Comparison of ENCODE assay signal across 24 cellular contexts in the genomic region with DNA sequence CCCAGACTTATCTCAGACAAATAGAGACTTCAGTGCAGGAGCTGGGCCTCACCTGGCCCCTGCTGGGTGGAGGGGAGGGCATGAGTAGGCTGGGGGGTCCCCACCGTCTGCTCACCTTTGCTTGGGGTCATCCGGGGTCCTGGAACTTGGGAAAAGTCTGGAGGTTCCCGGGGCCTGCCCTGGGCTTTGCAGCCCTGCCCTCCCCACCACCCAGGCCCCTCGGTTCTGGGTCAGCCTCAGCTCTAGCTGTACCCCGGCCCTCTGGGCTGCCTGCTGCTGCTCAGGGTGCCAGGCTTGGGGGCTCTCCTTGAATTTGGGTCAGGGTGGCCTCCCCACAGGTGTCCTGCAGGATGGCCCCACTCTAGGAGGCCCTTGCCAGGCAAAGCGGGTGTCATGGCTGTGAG. TPM values are rescaled to one million over a fixed set of nuclear protein-coding genes. Genes with fewer than 3 reads are reported as not detected.
A peak's percentile ranks its signal among the peaks of the same experiment; 100 is the strongest.
DNase-seq lines count a peak whose midpoint lies in the region; ATAC-seq, FAIRE-seq and TF ChIP-seq lines count a peak whose summit lies in the region.
"Had no signal": no experiment of that assay in that cellular context is flagged by ENCODE, and none has a peak within 500 bp of the region (broad histone marks: within the 10 kb centered on the region; RNA-seq: fewer than 3 reads in every experiment).

No MANE protein-coding gene starts in this region.

- H2AFZ ChIP-seq in H9 (ENCODE audit: low read length) (no peak overlapping the region), HepG2 (ENCODE audit: low read length) (no peak overlapping the region)

- no peak overlapping the region for H3K4ac ChIP-seq in H9 (ENCODE audit: low read depth, low read length)

- no peak overlapping the region for H3T11ph ChIP-seq in H9 (ENCODE audit: low read length)

- H3K56ac ChIP-seq in H9 (ENCODE audit: insufficient read length, low read depth, low read length) = no peak overlapping the region

- H3K36me3 Mint-ChIP-seq in H9 (ENCODE audit: insufficient read depth in 1 of 3, low read depth in 3 of 3) = no peaks in the 10 kb centered on the region; a peak in 1 of 7 replicates
- H3K36me3 Mint-ChIP-seq in T-helper 2 cell treated with Interferon-gamma antibody and Interleukin-4, amounts not matched to agents 5 μg/mL and 100 μg/mL, for 36 hours (ENCODE audit: low read depth) = no peaks in the 10 kb centered on the region
- no peaks in the 10 kb centered on the region for H3K36me3 Mint-ChIP-seq in stimulated activated naive B cell treated with anti-CD40 and anti-IgM and Interleukin-4, amounts not matched to agents 10 μg/mL and 1 μg/mL and 100 μg/mL, for 72 hours
- H3K36me3 Mint-ChIP-seq: CD8-positive, alpha-beta T cell; IgD-negative memory B cell had no signal

- H4K8ac ChIP-seq in H9 (replicated peaks; ENCODE audit: insufficient read length, low read depth, low read length) = no peak overlapping the region

- peak; percentile 24 for DNase-seq in H9
- DNase-seq in HepG2 (ENCODE audit: low spot score) = no peak
- DNase-seq in pancreas = peak in 5 of 6 donors; percentile 32 to 86 (median 55)
- DNase-seq in upper lobe of right lung = peak; percentile 64
- DNase-seq in T-helper 2 cell treated with Interferon-gamma antibody and Interleukin-4, amounts not matched to agents 5 μg/mL and 100 μg/mL, for 36 hours (ENCODE audit: low spot score) = no peak
- no peak for DNase-seq in stimulated activated naive B cell treated with anti-CD40 and anti-IgM and Interleukin-4, amounts not matched to agents 10 μg/mL and 1 μg/mL and 100 μg/mL, for 72 hours
- no peak for DNase-seq in glomerular visceral epithelial cell (ENCODE audit: extremely low spot score)
- DNase-seq: AML-193, C1 segment of cervical spinal cord, Caco-2, GOT3, NCI-H2029, NCI-H2227 treated with DMSO at 0.1 percent for 48 hours, NCI-H69, SHP77 treated with DMSO at 0.1 percent for 48 hours had no signal

- no peak for TF ChIP-seq EP300 in HepG2 (IDR thresholded peaks at IDR 0.05; ENCODE audit: low read depth in 2 of 2, low read length in 2 of 2)
- no peak for TF ChIP-seq EP300 in HepG2 (CRISPR knock-in tag; IDR thresholded peaks at IDR 0.05; ENCODE audit: borderline replicate concordance)

- H3K27ac ChIP-seq in H9 (ENCODE audit: insufficient read length, low read depth, low read length) (no peak overlapping the region), HepG2 (ENCODE audit: extremely low read length, insufficient read depth, low read length) (peak overlapping the region; percentile 44), pancreas (no peak overlapping the region), upper lobe of right lung (no peak overlapping the region)
- H3K27ac ChIP-seq: A549, KMS-11, RWPE1 had no signal

- H2AK5ac ChIP-seq in H9 (ENCODE audit: insufficient read length, low read length) = no peak overlapping the region

- H4K91ac ChIP-seq in H9 (ENCODE audit: insufficient read length, low read depth, low read length) = no peak overlapping the region

- H3K27me3 Mint-ChIP-seq in H9 (ENCODE audit: low read depth) = peaks cover 4% of the 10 kb centered on the region
- peaks cover 4% of the 10 kb centered on the region for H3K27me3 Mint-ChIP-seq in T-helper 2 cell treated with Interferon-gamma antibody and Interleukin-4, amounts not matched to agents 5 μg/mL and 100 μg/mL, for 36 hours (ENCODE audit: low read depth)
- H3K27me3 Mint-ChIP-seq in stimulated activated naive B cell treated with anti-CD40 and anti-IgM and Interleukin-4, amounts not matched to agents 10 μg/mL and 1 μg/mL and 100 μg/mL, for 72 hours = peaks cover 14 to 31% of the 10 kb centered on the region in 2 donors

- H3K4me3 ChIP-seq in HepG2 (replicated peaks in 1 of 3; ENCODE audit: insufficient read depth in 1 of 3, low read depth in 2 of 3, low read length in 3 of 3) (peak overlapping the region; percentile 44 to 73 (median 52); a peak in 3 of 6 replicates), pancreas (no peak overlapping the region), upper lobe of right lung (no peak overlapping the region)
- H3K4me3 ChIP-seq: A549, GM12878 had no signal

- H4K5ac ChIP-seq in H9 (ENCODE audit: insufficient read length, low read depth, low read length) = no peak overlapping the region

- no CpG with 5 or more reads among the region's 6 CpGs for WGBS in H9 (ENCODE audit: extremely low coverage, insufficient read length, low lambda C conversion rate)
- WGBS in HepG2 (ENCODE audit: low lambda C conversion rate) = 27% methylated on average over 5 of the region's 6 CpGs
- WGBS in pancreas, 2 donors = 84 to 91% methylated on average over 6 of the region's 6 CpGs

- H2BK12ac ChIP-seq in H9 (ENCODE audit: insufficient read length, low read depth, low read length) = no peak overlapping the region

- intact Hi-C loops in HepG2 (cut with micrococcal nuclease; ENCODE audit: unreplicated experiment) = no loop called here
- intact Hi-C loops in pancreas (cut with DNase I) = no loop called here
- intact Hi-C loops in upper lobe of right lung (cut with DNase I) = no loop called here

- FAIRE-seq in HepG2 (lab: Jason Lieb, UNC) (no peak), pancreas (lab: Jason Lieb, UNC) (no peak)
- FAIRE-seq: A549, G401.6, GM12878 had no signal

- H3K14ac ChIP-seq in H9 (ENCODE audit: insufficient read depth, low read length) = no peak overlapping the region

- no peak for ATAC-seq in HepG2
- no peak for ATAC-seq in pancreas
- no peak for ATAC-seq in upper lobe of right lung
- no peak for ATAC-seq in stimulated activated naive B cell treated with anti-CD40 and anti-IgM and Interleukin-4, amounts not matched to agents 10 μg/mL and 1 μg/mL and 100 μg/mL, for 72 hours (replicated peaks)
- ATAC-seq: A549; CD8-positive, alpha-beta T cell; GM12878; HCT116; Panc1 had no signal

- no peaks in the 10 kb centered on the region for H3K4me1 ChIP-seq in H9 (ENCODE audit: insufficient read depth, low read length)
- peaks cover 75% of the 10 kb centered on the region for H3K4me1 ChIP-seq in HepG2 (ENCODE audit: insufficient read depth, low read length)
- H3K4me1 ChIP-seq in pancreas = peaks cover 0 to 7% (median 0%) of the 10 kb centered on the region in 3 donors
- H3K4me1 ChIP-seq in upper lobe of right lung = peaks cover 9% of the 10 kb centered on the region

- in situ Hi-C loops in HepG2 (cut with HindIII; ENCODE audit: extremely low pct_ligation_motif_present, low pct_unique_long_range_greater_than_20kb) = no loop called here

- no peaks in the 10 kb centered on the region for H3K79me2 ChIP-seq in H9 (ENCODE audit: insufficient read depth, low read length)
- H3K79me2 ChIP-seq in HepG2 (ENCODE audit: insufficient read depth, low read length) = no peaks in the 10 kb centered on the region

- POLR2A ChIA-PET in HepG2 (lab: Yijun Ruan, JAX) = interaction anchor here (1.1 to 1.7 kb wide), 4 partner anchors 13 to 22 kb away, joined by 3 to 18 read pairs (median 10); no protein-coding TSS in a partner anchor

- H3K4me2 ChIP-seq in H9 (ENCODE audit: insufficient read depth, insufficient read length, low read length) = no peak overlapping the region
- H3K4me2 ChIP-seq in HepG2 (ENCODE audit: low read depth, low read length) = peak overlapping the region; percentile 90
- H3K4me2 ChIP-seq: A549, KMS-11 had no signal

- no peak overlapping the region for H3K4me3 Mint-ChIP-seq in H9
- H3K4me3 Mint-ChIP-seq in T-helper 2 cell treated with Interferon-gamma antibody and Interleukin-4, amounts not matched to agents 5 μg/mL and 100 μg/mL, for 36 hours = no peak overlapping the region
- no peak overlapping the region for H3K4me3 Mint-ChIP-seq in stimulated activated naive B cell treated with anti-CD40 and anti-IgM and Interleukin-4, amounts not matched to agents 10 μg/mL and 1 μg/mL and 100 μg/mL, for 72 hours
- H3K4me3 Mint-ChIP-seq: CD8-positive, alpha-beta T cell; IgD-negative memory B cell had no signal

- H3K4me1 Mint-ChIP-seq in H9 = peaks cover 0 to 12% of the 10 kb centered on the region in 2 experiments; a peak in 2 of 4 replicates
- H3K4me1 Mint-ChIP-seq in T-helper 2 cell treated with Interferon-gamma antibody and Interleukin-4, amounts not matched to agents 5 μg/mL and 100 μg/mL, for 36 hours (ENCODE audit: low read depth) = peaks cover 3% of the 10 kb centered on the region
- H3K4me1 Mint-ChIP-seq in stimulated activated naive B cell treated with anti-CD40 and anti-IgM and Interleukin-4, amounts not matched to agents 10 μg/mL and 1 μg/mL and 100 μg/mL, for 72 hours = peaks cover 8 to 17% of the 10 kb centered on the region in 2 donors
- H3K4me1 Mint-ChIP-seq: IgD-negative memory B cell had no signal

- CTCF ChIA-PET in HepG2 (lab: Yijun Ruan, JAX; ENCODE audit: low intra/inter-chr PET ratio, low total read pairs) = no interaction called here

- TF ChIP-seq POLR2A in HepG2 (IDR thresholded peaks at IDR 0.05; ENCODE audit: insufficient read depth in 1 of 2, low read depth in 2 of 2, low read length in 2 of 2) = no peak

- no peaks in the 10 kb centered on the region for H3K36me3 ChIP-seq in HepG2 (replicated peaks in 1 of 2; ENCODE audit: control insufficient read depth in 1 of 2, insufficient read depth in 2 of 2, low read length in 2 of 2)
- no peaks in the 10 kb centered on the region for H3K36me3 ChIP-seq in pancreas
- H3K36me3 ChIP-seq in upper lobe of right lung = no peaks in the 10 kb centered on the region

- H3K27me3 ChIP-seq in H9 (ENCODE audit: insufficient read depth, low read length) (no peaks in the 10 kb centered on the region), HepG2 (ENCODE audit: control insufficient read depth in 1 of 2, insufficient read depth in 2 of 2, low read length in 2 of 2) (peaks cover 13 to 21% of the 10 kb centered on the region in 2 experiments; a peak in 3 of 5 replicates), pancreas (no peaks in the 10 kb centered on the region), upper lobe of right lung (no peaks in the 10 kb centered on the region)

- no peaks in the 10 kb centered on the region for H3K23me2 ChIP-seq in H9 (ENCODE audit: insufficient read length, low read depth, low read length, poor library complexity, severe bottlenecking)

- H3K9me3 Mint-ChIP-seq in H9 = peaks cover 5% of the 10 kb centered on the region in 2 experiments; a peak in 2 of 5 replicates
- H3K9me3 Mint-ChIP-seq in T-helper 2 cell treated with Interferon-gamma antibody and Interleukin-4, amounts not matched to agents 5 μg/mL and 100 μg/mL, for 36 hours = no peaks in the 10 kb centered on the region
- H3K9me3 Mint-ChIP-seq in stimulated activated naive B cell treated with anti-CD40 and anti-IgM and Interleukin-4, amounts not matched to agents 10 μg/mL and 1 μg/mL and 100 μg/mL, for 72 hours = no peaks in the 10 kb centered on the region
- H3K9me3 Mint-ChIP-seq: CD8-positive, alpha-beta T cell; IgD-negative memory B cell had no signal

- H3K23ac ChIP-seq in H9 (ENCODE audit: insufficient read length, low read depth, low read length) = no peak overlapping the region

- H4K20me1 ChIP-seq in H9 (ENCODE audit: control insufficient read depth, insufficient read depth, insufficient read length) (no peaks in the 10 kb centered on the region), HepG2 (ENCODE audit: insufficient read depth, low read length) (no peaks in the 10 kb centered on the region)

- TF ChIP-seq RAD21 in HepG2 (CRISPR knock-in tag; IDR thresholded peaks at IDR 0.05) = no peak

- no peak overlapping the region for H3K27ac Mint-ChIP-seq in H9
- H3K27ac Mint-ChIP-seq in T-helper 2 cell treated with Interferon-gamma antibody and Interleukin-4, amounts not matched to agents 5 μg/mL and 100 μg/mL, for 36 hours = no peak overlapping the region
- no peak overlapping the region for H3K27ac Mint-ChIP-seq in stimulated activated naive B cell treated with anti-CD40 and anti-IgM and Interleukin-4, amounts not matched to agents 10 μg/mL and 1 μg/mL and 100 μg/mL, for 72 hours
- H3K27ac Mint-ChIP-seq: CD8-positive, alpha-beta T cell had no signal

- H2BK120ac ChIP-seq in H9 (ENCODE audit: low read depth, low read length, poor library complexity, severe bottlenecking) = no peak overlapping the region

- no peaks in the 10 kb centered on the region for H3K79me1 ChIP-seq in H9 (ENCODE audit: insufficient read depth, low read depth, low read length, poor library complexity, severe bottlenecking)

- no peak overlapping the region for H3K9ac ChIP-seq in H9 (ENCODE audit: extremely low read depth, insufficient read length, low read length)
- H3K9ac ChIP-seq in HepG2 (ENCODE audit: insufficient read depth, low read depth, low read length) = peak overlapping the region; percentile 64
- H3K9ac ChIP-seq: KMS-11 had no signal

- no peak overlapping the region for H2BK5ac ChIP-seq in H9 (ENCODE audit: insufficient read length, low read length)

- no peak overlapping the region for H3K18ac ChIP-seq in H9 (ENCODE audit: insufficient read length, low read depth, low read length)

- no peak for TF ChIP-seq CTCF in H9 (conservative IDR thresholded peaks at IDR 0.05)
- no peak for TF ChIP-seq CTCF in HepG2 (CRISPR knock-in tag; IDR thresholded peaks at IDR 0.05)
- no peak for TF ChIP-seq CTCF in pancreas (IDR thresholded peaks at IDR 0.05)
- TF ChIP-seq CTCF in upper lobe of right lung (IDR thresholded peaks at IDR 0.05) = no peak

- no peak overlapping the region for H2BK20ac ChIP-seq in H9 (ENCODE audit: low read depth, low read length, poor library complexity, severe bottlenecking)

- BruUV-seq in HepG2 (replicated peaks; lab: Mats Ljungman, UMichigan) = no TSS peak

- H2BK15ac ChIP-seq in H9 (ENCODE audit: low read depth, low read length) = no peak overlapping the region

- H3K9me3 ChIP-seq in H9 (ENCODE audit: control insufficient read depth, low read depth, low read length) (no peaks in the 10 kb centered on the region), HepG2 (ENCODE audit: low read length) (no peaks in the 10 kb centered on the region), pancreas (no peaks in the 10 kb centered on the region), upper lobe of right lung (no peaks in the 10 kb centered on the region)
- H3K9me3 ChIP-seq: A549, Caco-2 had no signal

RNA-seq across cellular contexts. Expression of a gene that starts 2.4 kb away (rescaled TPM):
- total RNA-seq in H9 (2021) = 9.6 and 11.3 TPM in 2 replicates
- 12.9 and 18.7 TPM in 2 replicates for total RNA-seq in HepG2 (2016; rRNA removed; fragmentation: Illumina TruSeq; extraction: Trizol)
- 49.1 and 56.2 TPM in 2 replicates for total RNA-seq in HepG2 (2016; cell fraction: cytosol; rRNA removed; fragmentation: Illumina TruSeq; extraction: Trizol; ENCODE audit: low read depth)
- 9.2 and 18.5 TPM in 2 replicates for total RNA-seq in HepG2 (2016; cell fraction: insoluble cytoplasmic fraction; rRNA removed; fragmentation: Illumina TruSeq; extraction: Trizol)
- 52.4 and 62.3 TPM in 2 replicates for total RNA-seq in HepG2 (2016; cell fraction: membrane; rRNA removed; fragmentation: Illumina TruSeq; extraction: Trizol)
- total RNA-seq in HepG2 (2016; cell fraction: nucleus; rRNA removed; fragmentation: Illumina TruSeq; extraction: Trizol) = 7.7 and 11.9 TPM in 2 replicates
- polyA plus RNA-seq in HepG2 (2011; rRNA removed) = 13.2 and 15.3 TPM in 2 replicates
- polyA plus RNA-seq in HepG2 (2011; cell fraction: cytosol; rRNA removed) = 12.8 and 25.5 TPM in 2 replicates
- polyA plus RNA-seq in HepG2 (2011; cell fraction: nucleus; rRNA removed) = 29.4 and 36.3 TPM in 2 replicates
- 6.6 and 7.8 TPM in 2 replicates for polyA plus RNA-seq in HepG2 (2012)
- 77.9 and 88.5 TPM in 2 replicates for polyA plus RNA-seq in HepG2 (2016; cell fraction: cytosol; fragmentation: Illumina TruSeq; extraction: Trizol; ENCODE audit: low read depth)
- 13.6 and 17.5 TPM in 2 replicates for polyA plus RNA-seq in HepG2 (2016; cell fraction: insoluble cytoplasmic fraction; fragmentation: Illumina TruSeq; extraction: Trizol; ENCODE audit: low read depth)
- 69.4 and 73.4 TPM in 2 replicates for polyA plus RNA-seq in HepG2 (2016; cell fraction: membrane; fragmentation: Illumina TruSeq; extraction: Trizol; ENCODE audit: low read depth)
- 21.1 and 21.2 TPM in 2 replicates for polyA plus RNA-seq in HepG2 (2016; cell fraction: nucleus; fragmentation: Illumina TruSeq; extraction: Trizol; ENCODE audit: insufficient read depth, low read depth)
- 1.1 and 27.0 TPM in 2 replicates for polyA minus RNA-seq in HepG2 (2011; rRNA and poly(A)+ RNA removed; ENCODE audit: low replicate concordance)
- 7.6 and 7.8 TPM in 2 replicates for polyA minus RNA-seq in HepG2 (2011; cell fraction: cytosol; rRNA and poly(A)+ RNA removed)
- polyA minus RNA-seq in HepG2 (2011; cell fraction: nucleus; rRNA and poly(A)+ RNA removed) = 2.3 and 2.6 TPM in 2 replicates
- 10 to 100 TPM; 43.6 to 98.9 (median 78.6) TPM for total RNA-seq in pancreas
- polyA plus RNA-seq in pancreas = 100 to 1,000 TPM in 1 of 2 donors, 10 to 100 TPM in 1; 72.2 to 120 TPM
- 1.5 TPM for total RNA-seq in upper lobe of right lung
- polyA plus RNA-seq: IgD-negative memory B cell had no signal

RNA-seq across cellular contexts. Expression of a gene that starts 6.4 kb away (rescaled TPM):
- 1.4 and 1.7 TPM in 2 replicates for total RNA-seq in H9 (2021)
- 0.11 TPM in 1 of 2 replicates, not detected in the other for total RNA-seq in HepG2 (2016; rRNA removed; fragmentation: Illumina TruSeq; extraction: Trizol)
- total RNA-seq in HepG2 (2016; cell fraction: cytosol; rRNA removed; fragmentation: Illumina TruSeq; extraction: Trizol; ENCODE audit: low read depth) = not detected in 2 replicates
- 0.13 TPM in 1 of 2 replicates, not detected in the other for total RNA-seq in HepG2 (2016; cell fraction: insoluble cytoplasmic fraction; rRNA removed; fragmentation: Illumina TruSeq; extraction: Trizol)
- not detected in 2 replicates for total RNA-seq in HepG2 (2016; cell fraction: membrane; rRNA removed; fragmentation: Illumina TruSeq; extraction: Trizol)
- total RNA-seq in HepG2 (2016; cell fraction: nucleus; rRNA removed; fragmentation: Illumina TruSeq; extraction: Trizol) = not detected in 2 replicates
- 0.12 TPM in 1 of 2 replicates, not detected in the other for polyA plus RNA-seq in HepG2 (2011; rRNA removed)
- polyA plus RNA-seq in HepG2 (2011; cell fraction: cytosol; rRNA removed) = not detected in 2 replicates
- 0.80 and 1.5 TPM in 2 replicates for polyA plus RNA-seq in HepG2 (2011; cell fraction: nucleus; rRNA removed)
- not detected in 2 replicates for polyA plus RNA-seq in HepG2 (2012)
- polyA plus RNA-seq in HepG2 (2016; cell fraction: cytosol; fragmentation: Illumina TruSeq; extraction: Trizol; ENCODE audit: low read depth) = not detected in 2 replicates
- polyA plus RNA-seq in HepG2 (2016; cell fraction: insoluble cytoplasmic fraction; fragmentation: Illumina TruSeq; extraction: Trizol; ENCODE audit: low read depth) = not detected in 2 replicates
- polyA plus RNA-seq in HepG2 (2016; cell fraction: membrane; fragmentation: Illumina TruSeq; extraction: Trizol; ENCODE audit: low read depth) = not detected in 2 replicates
- polyA plus RNA-seq in HepG2 (2016; cell fraction: nucleus; fragmentation: Illumina TruSeq; extraction: Trizol; ENCODE audit: insufficient read depth, low read depth) = 0.38 and 0.87 TPM in 2 replicates
- polyA minus RNA-seq in HepG2 (2011; rRNA and poly(A)+ RNA removed; ENCODE audit: low replicate concordance) = not detected in 2 replicates
- not detected in 2 replicates for polyA minus RNA-seq in HepG2 (2011; cell fraction: cytosol; rRNA and poly(A)+ RNA removed)
- 0.64 TPM in 1 of 2 replicates, not detected in the other for polyA minus RNA-seq in HepG2 (2011; cell fraction: nucleus; rRNA and poly(A)+ RNA removed)
- 1 to 10 TPM in 3 of 6 donors, under 1 TPM in 3; 0.39 to 1.4 (median 0.86) TPM for total RNA-seq in pancreas
- polyA plus RNA-seq in pancreas = 1 to 10 TPM; 3.6 to 4.4 TPM
- total RNA-seq in upper lobe of right lung = 0.90 TPM
- polyA plus RNA-seq: IgD-negative memory B cell had no signal

RNA-seq across cellular contexts. Expression of a gene that starts 30.6 kb away (rescaled TPM):
- total RNA-seq in H9 (2021) (382 and 400 TPM in 2 replicates), HepG2 (2016; rRNA removed; fragmentation: Illumina TruSeq; extraction: Trizol) (66.2 and 76.7 TPM in 2 replicates), pancreas (100 to 1,000 TPM in 2 of 6 donors, 10 to 100 TPM in 4; 75.4 to 160 (median 97.5) TPM), upper lobe of right lung (328 TPM)
- 98.5 and 108 TPM in 2 replicates for total RNA-seq in HepG2 (2016; cell fraction: cytosol; rRNA removed; fragmentation: Illumina TruSeq; extraction: Trizol; ENCODE audit: low read depth)
- 68.2 and 68.8 TPM in 2 replicates for total RNA-seq in HepG2 (2016; cell fraction: insoluble cytoplasmic fraction; rRNA removed; fragmentation: Illumina TruSeq; extraction: Trizol)
- 163 and 168 TPM in 2 replicates for total RNA-seq in HepG2 (2016; cell fraction: membrane; rRNA removed; fragmentation: Illumina TruSeq; extraction: Trizol)
- 45.2 and 49.3 TPM in 2 replicates for total RNA-seq in HepG2 (2016; cell fraction: nucleus; rRNA removed; fragmentation: Illumina TruSeq; extraction: Trizol)
- polyA plus RNA-seq in HepG2 (2011; rRNA removed) (327 and 345 TPM in 2 replicates), pancreas (10 to 100 TPM; 42.3 to 71.1 TPM)
- 278 and 286 TPM in 2 replicates for polyA plus RNA-seq in HepG2 (2011; cell fraction: cytosol; rRNA removed)
- 169 and 179 TPM in 2 replicates for polyA plus RNA-seq in HepG2 (2011; cell fraction: nucleus; rRNA removed)
- 196 and 197 TPM in 2 replicates for polyA plus RNA-seq in HepG2 (2012)
- polyA plus RNA-seq in HepG2 (2016; cell fraction: cytosol; fragmentation: Illumina TruSeq; extraction: Trizol; ENCODE audit: low read depth) = 302 and 370 TPM in 2 replicates
- 201 and 257 TPM in 2 replicates for polyA plus RNA-seq in HepG2 (2016; cell fraction: insoluble cytoplasmic fraction; fragmentation: Illumina TruSeq; extraction: Trizol; ENCODE audit: low read depth)
- 387 and 445 TPM in 2 replicates for polyA plus RNA-seq in HepG2 (2016; cell fraction: membrane; fragmentation: Illumina TruSeq; extraction: Trizol; ENCODE audit: low read depth)
- 156 and 160 TPM in 2 replicates for polyA plus RNA-seq in HepG2 (2016; cell fraction: nucleus; fragmentation: Illumina TruSeq; extraction: Trizol; ENCODE audit: insufficient read depth, low read depth)
- 349 and 450 TPM in 2 replicates for polyA minus RNA-seq in HepG2 (2011; rRNA and poly(A)+ RNA removed; ENCODE audit: low replicate concordance)
- polyA minus RNA-seq in HepG2 (2011; cell fraction: cytosol; rRNA and poly(A)+ RNA removed) = 168 and 187 TPM in 2 replicates
- 63.1 and 70.6 TPM in 2 replicates for polyA minus RNA-seq in HepG2 (2011; cell fraction: nucleus; rRNA and poly(A)+ RNA removed)

Comparison
In these comparisons a context has a peak if more than half of its experiments do, and no peak if none do; other contexts are left out.
1. DNase-seq: peak in H9 (single experiment), pancreas (5 of 6) and upper lobe of right lung (single experiment); none in HepG2 (single experiment), T-helper 2 cell treated with Interferon-gamma antibody and Interleukin-4, amounts not matched to agents 5 μg/mL and 100 μg/mL, for 36 hours (single experiment), stimulated activated naive B cell treated with anti-CD40 and anti-IgM and Interleukin-4, amounts not matched to agents 10 μg/mL and 1 μg/mL and 100 μg/mL, for 72 hours (single experiment) and glomerular visceral epithelial cell (single experiment).
2. H3K4me3 ChIP-seq: peak in HepG2 (3 of 3); none in pancreas (0 of 4) and upper lobe of right lung (single experiment).